In genomic region chr9:89139450-89139849, GRCh38 we compare ENCODE assay signal across 27 cellular contexts. TPM values are rescaled to one million over a fixed set of nuclear protein-coding genes. Genes with fewer than 3 reads are reported as not detected.
DNase-seq lines count a peak whose midpoint lies in the region; ATAC-seq and TF ChIP-seq lines count a peak whose summit lies in the region.
"Had no signal": no experiment of that assay in that cellular context is flagged by ENCODE, and none has a peak within 500 bp of the region (broad histone marks: within the 10 kb centered on the region; RNA-seq: fewer than 3 reads in every experiment).

No MANE protein-coding gene starts in this region.

- H3K9me3 ChIP-seq in RWPE2 (ENCODE audit: severe bottlenecking) (no peaks in the 10 kb centered on the region), lower lobe of right lung (no peaks in the 10 kb centered on the region)
- H3K9me3 ChIP-seq: BE2C, gastrocnemius medialis had no signal

- no peak for TF ChIP-seq CTCF in Calu3 (IDR thresholded peaks at IDR 0.05; ENCODE audit: unreplicated experiment)
- TF ChIP-seq CTCF in RWPE2 (IDR thresholded peaks at IDR 0.05; ENCODE audit: poor library complexity, severe bottlenecking): no peak
- no peak for TF ChIP-seq CTCF in choroid plexus epithelial cell (conservative IDR thresholded peaks at IDR 0.05; ENCODE audit: low read depth, low read length)
- TF ChIP-seq CTCF in lower lobe of right lung (IDR thresholded peaks at IDR 0.05): no peak
- no peak for TF ChIP-seq CTCF in WTC11 (IDR thresholded peaks at IDR 0.05)

- no peaks in the 10 kb centered on the region for H3K36me3 ChIP-seq in RWPE2 (ENCODE audit: low read depth)
- H3K36me3 ChIP-seq in lower lobe of right lung: no peaks in the 10 kb centered on the region
- H3K36me3 ChIP-seq: gastrocnemius medialis had no signal

- H3K27me3 ChIP-seq in RWPE2 (ENCODE audit: insufficient read depth, poor library complexity, severe bottlenecking): no peaks in the 10 kb centered on the region
- H3K27me3 ChIP-seq in lower lobe of right lung (ENCODE audit: low read depth): no peaks in the 10 kb centered on the region
- H3K27me3 ChIP-seq: BE2C, gastrocnemius medialis had no signal

- no peak for ATAC-seq in RWPE2 (ENCODE audit: low read depth)
- ATAC-seq in lower lobe of right lung: peak; percentile 41 to 83
- no peak for ATAC-seq in WTC11
- no peak for ATAC-seq in HG02973 (IDR thresholded peaks at IDR 0.05; ENCODE audit: unreplicated experiment)
- ATAC-seq: gastrocnemius medialis; naive thymus-derived CD4-positive, alpha-beta T cell had no signal

- H3K4me3 Mint-ChIP-seq in Calu3 (ENCODE audit: low read depth, unreplicated experiment): no peak overlapping the region
- H3K4me3 Mint-ChIP-seq in WTC11: no peak overlapping the region
- H3K4me3 Mint-ChIP-seq: IgD-negative memory B cell; naive thymus-derived CD4-positive, alpha-beta T cell had no signal

- peaks cover 24% of the 10 kb centered on the region for H3K4me1 ChIP-seq in RWPE2 (ENCODE audit: insufficient read depth, poor library complexity, severe bottlenecking)
- H3K4me1 ChIP-seq in lower lobe of right lung: peaks cover 4% of the 10 kb centered on the region
- H3K4me1 ChIP-seq: BE2C, gastrocnemius medialis had no signal

- H3K36me3 Mint-ChIP-seq in Calu3 (ENCODE audit: insufficient read depth, unreplicated experiment): peaks cover 5% of the 10 kb centered on the region
- peaks cover 29% of the 10 kb centered on the region for H3K36me3 Mint-ChIP-seq in WTC11
- H3K36me3 Mint-ChIP-seq: IgD-negative memory B cell had no signal

- H3K9me3 Mint-ChIP-seq in Calu3 (ENCODE audit: low read depth, unreplicated experiment): no peaks in the 10 kb centered on the region
- peaks cover 34% of the 10 kb centered on the region for H3K9me3 Mint-ChIP-seq in WTC11

- no peak overlapping the region for H3K4me3 ChIP-seq in RWPE2 (ENCODE audit: severe bottlenecking)
- H3K4me3 ChIP-seq in choroid plexus epithelial cell (ENCODE audit: low read depth, low read length): no peak overlapping the region
- H3K4me3 ChIP-seq in lower lobe of right lung: no peak overlapping the region
- H3K4me3 ChIP-seq: gastrocnemius medialis had no signal

- DNase-seq in Calu3 (no peak), RWPE2 (ENCODE audit: low spot score) (no peak), choroid plexus epithelial cell (ENCODE audit: low read depth) (peak; percentile 61), lower lobe of right lung (no peak), NOMO-1 treated with DMSO at 0.1 percent for 48 hours (lab: John Stamatoyannopoulos, UW; ENCODE audit: unreplicated experiment) (no peak), NCI-H1092 (lab: John Stamatoyannopoulos, UW) (no peak), WTC11 (ENCODE audit: low spot score) (no peak)
- DNase-seq: activated naive CD4-positive, alpha-beta T cell; activated T-cell treated with anti-CD3 and anti-CD28 coated beads, Interleukin-2, amount 50 U/mL, for 1 hour; amygdala; BE2C; cerebellar nuclear complex; COR-L47; DMS79 treated with DMSO at 0.1 percent for 48 hours; erythroblast; gastrocnemius medialis; MM.1S; naive thymus-derived CD4-positive, alpha-beta T cell; NCI-H1436 treated with DMSO at 0.1 percent for 48 hours; NCI-H2171 treated with DMSO at 0.1 percent for 48 hours; NCI-H526 treated with DMSO at 0.1 percent for 48 hours; occipital lobe; Right ventricle myocardium superior; stimulated activated CD4-positive, alpha-beta T cell treated with anti-CD3 and anti-CD28 coated beads, Interleukin-15, amount 100 ng/mL, for 24 hours; stimulated activated CD8-positive, alpha-beta memory T cell treated with anti-CD3 and anti-CD28 coated beads, Interleukin-4, amount 100 ng/mL, for 48 hours had no signal

- CTCF ChIA-PET in Calu3 (lab: Charles Lee) (interaction anchor here (0.5 kb wide), 1 partner anchor 115 kb away, joined by 7 read pairs; no protein-coding TSS in a partner anchor), WTC11 (lab: Charles Lee) (no interaction called here)

- BruUV-seq in Calu3 (replicated peaks; lab: Mats Ljungman, UMichigan): no TSS peak

- intact Hi-C loops in Calu3 (cut with micrococcal nuclease; ENCODE audit: unreplicated experiment) (loop anchor here (5.0 to 10.0 kb wide), 2 partner anchors 43 to 115 kb away; no protein-coding TSS in a partner anchor), lower lobe of right lung (cut with DNase I) (no loop called here)

- peaks cover 44% of the 10 kb centered on the region for H3K4me1 Mint-ChIP-seq in Calu3 (ENCODE audit: low read depth, unreplicated experiment)
- peaks cover 24% of the 10 kb centered on the region for H3K4me1 Mint-ChIP-seq in WTC11
- H3K4me1 Mint-ChIP-seq: IgD-negative memory B cell; naive thymus-derived CD4-positive, alpha-beta T cell had no signal

- H3K27ac ChIP-seq in RWPE2 (ENCODE audit: poor library complexity, severe bottlenecking): peak overlapping the region; percentile 80
- H3K27ac ChIP-seq in lower lobe of right lung: no peak overlapping the region
- H3K27ac ChIP-seq: gastrocnemius medialis had no signal

- POLR2A ChIA-PET in WTC11 (lab: Charles Lee): interaction anchor here (0.5 kb wide), 1 partner anchor 1236 kb away, joined by 5 read pairs; no protein-coding TSS in a partner anchor

- H3K27me3 Mint-ChIP-seq in Calu3 (ENCODE audit: unreplicated experiment) (no peaks in the 10 kb centered on the region), WTC11 (ENCODE audit: low read depth) (no peaks in the 10 kb centered on the region)
- H3K27me3 Mint-ChIP-seq: IgD-negative memory B cell had no signal

- H3K27ac Mint-ChIP-seq in Calu3 (ENCODE audit: unreplicated experiment): peak overlapping the region; percentile 93
- H3K27ac Mint-ChIP-seq in WTC11: no peak overlapping the region
- H3K27ac Mint-ChIP-seq: IgD-negative memory B cell; naive thymus-derived CD4-positive, alpha-beta T cell had no signal

TF ChIP-seq in WTC11, 78 proteins besides CTCF, POLR2A, EP300 and RAD21:
- TF ChIP-seq ZNF317 (CRISPR knock-in tag; IDR thresholded peaks at IDR 0.05; ENCODE audit: borderline replicate concordance, low read depth) (no peak), FOXK1 (CRISPR knock-in tag; IDR thresholded peaks at IDR 0.05) (no peak), ESRRA (CRISPR knock-in tag; IDR thresholded peaks at IDR 0.05; ENCODE audit: borderline replicate concordance) (no peak), HMGXB4 (CRISPR knock-in tag; IDR thresholded peaks at IDR 0.05) (no peak), E2F1 (CRISPR knock-in tag; IDR thresholded peaks at IDR 0.05) (no peak), TEAD4 (CRISPR knock-in tag; IDR thresholded peaks at IDR 0.05) (no peak), ZNF416 (CRISPR knock-in tag; IDR thresholded peaks at IDR 0.05) (no peak), JAZF1 (CRISPR knock-in tag; IDR thresholded peaks at IDR 0.05) (no peak), PREB (CRISPR knock-in tag; IDR thresholded peaks at IDR 0.05; ENCODE audit: borderline replicate concordance) (no peak), NFYB (CRISPR knock-in tag; conservative IDR thresholded peaks at IDR 0.05; ENCODE audit: low read depth) (no peak), ZMAT4 (CRISPR knock-in tag; IDR thresholded peaks at IDR 0.05) (no peak), FOXJ3 (CRISPR knock-in tag; IDR thresholded peaks at IDR 0.05; ENCODE audit: borderline replicate concordance) (no peak)

RNA-seq across cellular contexts. Expression of gene SHC3, which starts 39.2 kb away (rescaled TPM):
- 2.3 and 4.0 TPM in 2 replicates for total RNA-seq in Calu3 (2022)
- 13.2 TPM for total RNA-seq in lower lobe of right lung
- 4.2 to 5.1 TPM (median 4.9 TPM) in 3 replicates for total RNA-seq in WTC11 (2021)

Comparison
In these comparisons a context has a peak if more than half of its experiments do, and no peak if none do; other contexts are left out.
1. ATAC-seq: peak in lower lobe of right lung (2 of 2); none in RWPE2 (single experiment), WTC11 (single experiment) and HG02973 (single experiment).